In the genomic region with DNA sequence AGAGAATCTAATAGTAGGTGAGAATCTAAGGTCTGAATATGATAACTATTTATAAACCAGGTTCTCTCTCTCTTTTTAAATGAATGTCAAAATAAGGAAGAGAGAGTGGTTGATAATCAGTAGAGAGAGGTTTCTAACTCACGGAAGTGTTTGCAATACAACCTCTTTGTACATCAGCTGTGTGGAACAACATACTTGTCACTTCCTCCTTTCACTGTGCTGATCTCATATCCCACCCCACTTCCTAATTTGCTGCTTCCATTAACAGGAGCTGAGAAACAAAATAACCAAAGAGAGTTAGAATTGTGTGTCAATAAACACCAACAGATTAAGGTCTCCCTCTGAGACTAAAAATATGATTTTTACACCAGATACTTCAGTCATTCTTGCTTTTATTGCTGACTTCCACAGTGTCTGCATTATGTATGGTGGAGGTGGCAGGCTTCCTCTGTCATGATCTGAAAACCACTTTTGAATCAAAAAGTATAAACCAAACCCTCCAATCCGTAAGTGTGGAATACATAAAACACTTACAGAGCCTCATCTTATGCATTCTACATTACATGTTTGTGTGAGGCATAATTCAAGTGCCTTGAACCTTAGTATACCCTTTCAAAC, we compare ENCODE assay signal across 8 cellular contexts.
DNase-seq lines count a peak whose midpoint lies in the region; ATAC-seq and FAIRE-seq lines count a peak whose summit lies in the region.

No MANE protein-coding gene starts in this region.

- FAIRE-seq in islet of Langerhans (lab: Jason Lieb, UNC): peak; percentile 88

- peak; percentile 88 for ATAC-seq in GM18909 (IDR thresholded peaks at IDR 0.05; ENCODE audit: poor library complexity, unreplicated experiment)
- peak; percentile 68 for ATAC-seq in HG02870 (IDR thresholded peaks at IDR 0.05; ENCODE audit: unreplicated experiment)

- DNase-seq in SIG-M5 treated with dmso at 0.1 percent for 504 hours (lab: John Stamatoyannopoulos, UW; ENCODE audit: unreplicated experiment) (peak; percentile 89), NCI-H446 (lab: John Stamatoyannopoulos, UW) (no peak), UCSD-AML1 (lab: John Stamatoyannopoulos, UW; ENCODE audit: unreplicated experiment) (no peak), COLO668 (lab: John Stamatoyannopoulos, UW; ENCODE audit: unreplicated experiment) (no peak)
- no peak for DNase-seq in activated CD4-positive, alpha-beta T cell treated with anti-CD3 and anti-CD28 coated beads for 48 hours
